In genomic region chr3:56801597-56802410, GRCh38 we compare ENCODE assay signal across 1 cellular context.
TF ChIP-seq lines count a peak whose summit lies in the region.

ARHGEF3 (minus strand) TSS chr3:56801949; CDS start chr3:56801798, 151 bp downstream.

TF ChIP-seq in IMR-90, 13 proteins besides CTCF, POLR2A, EP300 and RAD21 (continued from another document):
- TF ChIP-seq ELK1 (IDR thresholded peaks at IDR 0.05; ENCODE audit: borderline replicate concordance, low read depth, low read length) = no peak
- no peak for TF ChIP-seq SMC3 (IDR thresholded peaks at IDR 0.05; ENCODE audit: low read depth, low read length)
